In the genomic region with DNA sequence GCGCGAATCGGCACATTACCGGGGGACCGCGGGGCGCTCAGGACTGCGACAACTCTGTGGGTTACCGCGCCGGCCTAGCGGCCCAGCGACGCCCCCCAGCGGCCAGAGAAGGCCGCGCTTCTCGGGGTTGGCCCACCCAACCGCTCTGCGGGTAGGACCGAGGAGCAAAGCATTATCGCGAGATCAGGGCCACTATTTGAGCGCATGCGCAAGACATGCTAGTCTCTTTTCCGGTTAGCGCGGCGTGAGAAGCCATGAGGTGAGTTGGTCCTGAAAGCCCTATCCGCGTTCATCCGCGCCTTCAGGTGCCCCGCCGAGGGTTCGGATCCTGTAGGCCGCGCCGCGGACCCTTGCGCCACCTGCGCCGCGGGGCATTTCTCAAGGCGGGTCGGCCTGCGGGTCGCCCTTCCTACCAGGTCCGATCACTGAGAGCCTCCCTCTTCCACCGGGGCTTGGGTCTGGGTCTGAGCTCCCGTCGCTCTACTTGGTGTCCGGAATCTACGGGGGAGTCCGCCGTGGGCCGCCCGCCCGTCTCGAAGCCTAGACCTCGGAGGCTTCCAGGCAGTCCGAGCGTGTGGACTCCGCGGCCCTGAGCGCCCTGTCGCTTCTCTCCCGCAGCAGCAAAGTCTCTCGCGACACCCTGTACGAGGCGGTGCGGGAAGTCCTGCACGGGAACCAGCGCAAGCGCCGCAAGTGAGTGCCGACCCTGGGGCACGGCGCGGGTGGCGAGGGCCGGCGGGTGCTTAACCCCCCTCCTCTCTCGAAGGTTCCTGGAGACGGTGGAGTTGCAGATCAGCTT, we compare ENCODE assay signal across 8 cellular contexts. TPM values are rescaled to one million over a fixed set of nuclear protein-coding genes. Genes with fewer than 3 reads are reported as not detected.
DNase-seq lines count a peak whose midpoint lies in the region; ATAC-seq and TF ChIP-seq lines count a peak whose summit lies in the region.

A gene (plus strand): TSS at position 221 of the 799 bp plus-strand sequence. CDS start 34 bp downstream, at position 255.

- H3K9me3 ChIP-seq in PC-3 (ENCODE audit: low read length) (no peaks in the 10 kb centered on the region), muscle layer of colon (ENCODE audit: low read length) (no peaks in the 10 kb centered on the region)

- H3K27ac ChIP-seq in PC-3 (ENCODE audit: low read length) (peak within 1 kb of the TSS; percentile 81), muscle layer of colon (ENCODE audit: low read depth, low read length) (peak within 1 kb of the TSS; percentile 93)

- H3F3A ChIP-seq in PC-3 (ENCODE audit: low read length, unreplicated experiment): peaks cover 34% of the 10 kb centered on the region

- peaks cover 47% of the 10 kb centered on the region for H3K36me3 ChIP-seq in PC-3 (ENCODE audit: low read depth, low read length)
- peaks cover 35% of the 10 kb centered on the region for H3K36me3 ChIP-seq in muscle layer of colon (ENCODE audit: insufficient read depth, low read length)

- BruUV-seq in PC-3 (replicated peaks; lab: Mats Ljungman, UMichigan): TSS peak; percentile 62

- ATAC-seq in GM21528 (IDR thresholded peaks at IDR 0.05; ENCODE audit: low FRiP score, unreplicated experiment): peak; percentile 70
- peak; percentile 85 for ATAC-seq in PC-3

- CTCF ChIA-PET in PC-3 (lab: Charles Lee): interaction anchor here (0.5 to 1.1 kb wide), 4 partner anchors 16 to 40 kb away, joined by 3 to 5 read pairs (median 4); no protein-coding TSS in a partner anchor

- no peaks in the 10 kb centered on the region for H3K27me3 ChIP-seq in PC-3 (ENCODE audit: low read length)
- H3K27me3 ChIP-seq in muscle layer of colon (ENCODE audit: control insufficient read depth in 1 of 2, insufficient read depth in 2 of 2, low read length in 2 of 2): no peaks in the 10 kb centered on the region

- peak within 1 kb of the TSS; percentile 100 for H3K9ac ChIP-seq in PC-3 (ENCODE audit: low read length)
- peak within 1 kb of the TSS; percentile 91 for H3K9ac ChIP-seq in muscle layer of colon (ENCODE audit: low read length)

- H2AFZ ChIP-seq in PC-3 (ENCODE audit: low read length): peak within 1 kb of the TSS; percentile 92

- peak; percentile 96 for TF ChIP-seq CTCF in PC-3 (conservative IDR thresholded peaks at IDR 0.05; ENCODE audit: low read depth, low read length)

- H3K79me2 ChIP-seq in PC-3 (ENCODE audit: low read length): peaks cover 45% of the 10 kb centered on the region

- peaks cover 27% of the 10 kb centered on the region for H3K4me1 ChIP-seq in PC-3 (ENCODE audit: insufficient read depth, low read length)
- H3K4me1 ChIP-seq in muscle layer of colon (ENCODE audit: insufficient read depth, low read length): peaks cover 29% of the 10 kb centered on the region

- H3K9me2 ChIP-seq in PC-3 (replicated peaks; ENCODE audit: low read length): no peaks in the 10 kb centered on the region

- H4K20me1 ChIP-seq in PC-3 (ENCODE audit: low read length): peaks cover 47% of the 10 kb centered on the region

- H3K4me2 ChIP-seq in PC-3 (ENCODE audit: low read length): peak within 1 kb of the TSS; percentile 99

- peak; percentile 99 for TF ChIP-seq POLR2A in erythroblast (IDR thresholded peaks at IDR 0.05; ENCODE audit: low read length)

- H3K4me3 ChIP-seq in Jurkat, Clone E6-1 (ENCODE audit: low read length): peak within 1 kb of the TSS; percentile 94
- peak within 1 kb of the TSS; percentile 82 for H3K4me3 ChIP-seq in PC-3 (ENCODE audit: low read length)
- peak within 1 kb of the TSS; percentile 75 to 80 for H3K4me3 ChIP-seq in muscle layer of colon (ENCODE audit: low read depth in 1 of 2, low read length in 2 of 2)

- POLR2A ChIA-PET in PC-3 (lab: Charles Lee; ENCODE audit: unreplicated experiment): no interaction called here

- intact Hi-C loops in PC-3 (cut with micrococcal nuclease): loop anchor here (1.0 to 2.0 kb wide), 3 partner anchors 16 to 171 kb away; a partner anchor contains a TSS

- DNase-seq in DMS153 (lab: John Stamatoyannopoulos, UW) (peak; percentile 91), PC-3 (peak; percentile 98), erythroblast (lab: John Stamatoyannopoulos, UW) (peak; percentile 98)
- DNase-seq in Jurkat, Clone E6-1 (ENCODE audit: low read depth, low spot score): peak; percentile 98
- DNase-seq in activated T-cell treated with anti-CD3 and anti-CD28 coated beads, Interleukin-2, amount 50 U/mL, for 1 hour: peak; percentile 96
- DNase-seq in stimulated activated CD8-positive, alpha-beta memory T cell treated with anti-CD3 and anti-CD28 coated beads, Interleukin-7, amount 100 ng/mL, for 24 hours (ENCODE audit: low read depth): peak; percentile 82

RNA-seq across cellular contexts. Expression of the gene that starts here (rescaled TPM):
- 2,481 TPM for polyA plus RNA-seq in Jurkat, Clone E6-1 (2012; ENCODE audit: insufficient read depth, insufficient read length)
- 1,114 and 1,509 TPM in 2 replicates for total RNA-seq in PC-3 (2014; rRNA removed)

Comparison
In these comparisons a context has a peak if more than half of its experiments do, and no peak if none do; other contexts are left out.
1. Peak in every context shown above with its lines: DNase-seq, ATAC-seq, H3K4me3 ChIP-seq and H3K27ac ChIP-seq.